ENCODE assay signal across 8 cellular contexts in the genomic region with DNA sequence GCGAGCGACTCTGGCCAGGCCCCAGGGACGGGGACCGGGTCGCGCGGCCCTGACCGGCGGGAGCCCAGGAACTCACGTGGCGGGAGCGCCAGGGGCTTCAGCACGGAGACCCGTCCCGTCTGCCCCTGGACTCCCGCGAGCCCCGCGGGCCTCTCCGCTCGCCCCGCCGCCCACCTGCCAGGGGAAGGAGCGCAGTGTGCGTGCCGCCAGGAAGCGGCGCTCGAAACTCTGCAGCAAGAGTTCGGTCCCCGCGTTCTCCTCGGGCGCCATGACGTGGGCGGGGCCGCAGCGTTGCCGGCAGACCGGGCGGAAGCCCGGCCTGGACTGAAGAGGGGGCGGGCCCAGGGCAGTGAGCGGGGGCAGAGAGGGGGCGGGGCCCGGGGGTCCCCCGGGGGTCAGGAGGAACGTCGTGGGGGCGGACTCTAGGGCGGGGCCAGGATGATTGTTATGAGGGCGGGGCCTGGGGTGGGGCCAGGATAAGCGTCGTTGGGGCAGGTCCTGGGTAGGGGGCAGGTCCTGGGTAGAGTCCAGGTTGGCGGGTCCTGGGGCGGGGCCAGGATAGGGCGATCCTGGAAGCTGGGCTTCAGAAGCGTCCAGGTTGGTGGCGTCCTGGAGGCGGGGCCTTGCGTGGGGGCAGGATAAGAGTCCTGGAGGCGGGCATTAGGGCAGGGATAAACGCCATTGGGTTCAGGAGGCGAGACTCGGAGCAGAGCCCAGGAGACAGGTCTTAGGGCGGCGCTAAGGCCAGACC. TPM values are rescaled to one million over a fixed set of nuclear protein-coding genes. Genes with fewer than 3 reads are reported as not detected.
A peak's percentile ranks its signal among the peaks of the same experiment; 100 is the strongest.
DNase-seq lines count a peak whose midpoint lies in the region; ATAC-seq, FAIRE-seq and TF ChIP-seq lines count a peak whose summit lies in the region.
"Not testable (repeated sequence)": the region's sequence is repeated elsewhere in the genome, so short reads cannot be mapped to it uniquely, and the experiment has no call there.

A gene with protein sequence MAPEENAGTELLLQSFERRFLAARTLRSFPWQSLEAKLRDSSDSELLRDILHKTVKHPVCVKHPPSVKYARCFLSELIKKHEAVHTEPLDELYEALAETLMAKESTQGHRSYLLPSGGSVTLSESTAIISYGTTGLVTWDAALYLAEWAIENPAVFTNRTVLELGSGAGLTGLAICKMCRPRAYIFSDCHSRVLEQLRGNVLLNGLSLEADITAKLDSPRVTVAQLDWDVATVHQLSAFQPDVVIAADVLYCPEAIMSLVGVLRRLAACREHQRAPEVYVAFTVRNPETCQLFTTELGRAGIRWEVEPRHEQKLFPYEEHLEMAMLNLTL (minus strand): TSS at position 326 of the 751 bp plus-strand sequence. CDS start 56 bp downstream, at position 270.

- peak within 1 kb of the TSS; percentile 82 for H3K9ac ChIP-seq in keratinocyte (ENCODE audit: control insufficient read depth, extremely low read depth, insufficient read depth, low read length)

- H3K36me3 ChIP-seq in keratinocyte (ENCODE audit: control insufficient read depth in 2 of 2, extremely low read depth in 1 of 2, insufficient read depth in 2 of 2, low read length in 2 of 2) = not testable (repeated sequence)

- peak within 1 kb of the TSS; percentile 68 for H3K4me2 ChIP-seq in keratinocyte (ENCODE audit: control insufficient read depth, extremely low read depth, insufficient read depth, low read depth, low read length)

- not testable (repeated sequence) for TF ChIP-seq CTCF in keratinocyte (optimal IDR thresholded peaks at IDR 0.05 in 1 of 3, IDR thresholded peaks at IDR 0.05 in 1 of 3, conservative IDR thresholded peaks at IDR 0.05 in 1 of 3; ENCODE audit: extremely low read depth in 1 of 3, insufficient read depth in 2 of 3, low read length in 3 of 3)

- FAIRE-seq in keratinocyte (lab: Jason Lieb, UNC) = not testable (repeated sequence)

- peak within 1 kb of the TSS; percentile 40 for H3K27ac ChIP-seq in keratinocyte (ENCODE audit: control insufficient read depth, insufficient read depth, low read length)

- not testable (repeated sequence) for H3K27me3 ChIP-seq in keratinocyte (ENCODE audit: control insufficient read depth, extremely low read depth, insufficient read depth, low read length)

- H4K20me1 ChIP-seq in keratinocyte (ENCODE audit: control insufficient read depth, extremely low read depth, insufficient read depth, low read length) = not testable (repeated sequence)

- peak within 1 kb of the TSS; percentile 69 for H2AFZ ChIP-seq in keratinocyte (ENCODE audit: control insufficient read depth, low read length)

- H3K4me1 ChIP-seq in keratinocyte (ENCODE audit: control insufficient read depth, extremely low read depth, insufficient read depth, low read length) = not testable (repeated sequence)

- H3K9me1 ChIP-seq in keratinocyte (ENCODE audit: control insufficient read depth, extremely low read depth, insufficient read depth, low read length) = not testable (repeated sequence)

- H3K9me3 ChIP-seq in keratinocyte (ENCODE audit: control insufficient read depth, low read depth, low read length) = not testable (repeated sequence)

- peak within 1 kb of the TSS; percentile 65 to 75 (median 71) for H3K4me3 ChIP-seq in keratinocyte (ENCODE audit: control insufficient read depth in 2 of 3, extremely low read depth in 1 of 3, insufficient read depth in 2 of 3, low read depth in 1 of 3, low read length in 3 of 3)

- not testable (repeated sequence) for H3K79me2 ChIP-seq in keratinocyte (ENCODE audit: control insufficient read depth, insufficient read depth, low read length)

- dilution Hi-C loops in keratinocyte (cut with MboI; ENCODE audit: extremely low pct_ligation_motif_present, low sequenced_read_pairs) = not testable (repeated sequence)

- DNase-seq in AG08395 (ENCODE audit: low spot score) (peak; percentile 93), NCI-H446 (lab: John Stamatoyannopoulos, UW) (peak; percentile 97 to 100), cerebellum (ENCODE audit: low spot score) (peak; percentile 91), keratinocyte (ENCODE audit: low read depth, low spot score) (peak; percentile 97)
- peak; percentile 77 for DNase-seq in activated CD4-positive, CD25-positive, alpha-beta regulatory T cell treated with anti-CD3 and anti-CD28 coated beads, Interleukin-2, amount 50 U/mL, for 16 hours (ENCODE audit: low read depth, low spot score)
- peak; percentile 91 for DNase-seq in stimulated activated CD4-positive, alpha-beta T cell treated with anti-CD3 and anti-CD28 coated beads, Interleukin-12 subunit alpha, Interleukin-12 subunit beta, amount 100 ng/mL, for 4 hours

- ATAC-seq in GM19043 (IDR thresholded peaks at IDR 0.05; ENCODE audit: low read depth, unreplicated experiment) = peak; percentile 91
- peak; percentile 98 for ATAC-seq in HG03354 (IDR thresholded peaks at IDR 0.05; ENCODE audit: poor library complexity, severe bottlenecking, unreplicated experiment)

RNA-seq across cellular contexts. Expression of the gene that starts here (rescaled TPM):
- 4.0 TPM for total RNA-seq in cerebellum
- polyA plus RNA-seq in keratinocyte = 7.6 to 10.2 TPM (median 8.1 TPM) in 3 replicates
- polyA plus RNA-seq in keratinocyte (2011; ENCODE audit: low read depth) = 23.1 TPM
- polyA plus RNA-seq in keratinocyte (2011; cell fraction: cytosol; rRNA removed) = 7.1 and 8.8 TPM in 2 replicates
- 5.1 and 6.7 TPM in 2 replicates for polyA plus RNA-seq in keratinocyte (2011; cell fraction: nucleus; rRNA removed)
- polyA plus RNA-seq in keratinocyte (2012; ENCODE audit: low replicate concordance) = 8.3 and 13.9 TPM in 2 replicates
- 6.0 to 16.1 TPM (median 9.6 TPM) in 3 replicates for polyA minus RNA-seq in keratinocyte
- 4.4 TPM for polyA minus RNA-seq in keratinocyte (2011; cell fraction: cytosol; rRNA and poly(A)+ RNA removed)
- polyA minus RNA-seq in keratinocyte (2011; cell fraction: nucleus; rRNA and poly(A)+ RNA removed) = 2.1 and 4.1 TPM in 2 replicates

Comparison
In these comparisons a context has a peak if more than half of its experiments do, and no peak if none do; other contexts are left out.
1. Peak in every context shown above with its lines: DNase-seq, ATAC-seq, H3K4me3 ChIP-seq and H3K27ac ChIP-seq.